8 cellular contexts compared by ENCODE assay signal in genomic region chr2:226031078-226031937, GRCh38.
DNase-seq lines count a peak whose midpoint lies in the region; ATAC-seq, FAIRE-seq and TF ChIP-seq lines count a peak whose summit lies in the region.

No MANE protein-coding gene starts in this region.

- no peaks in the 10 kb centered on the region for H3K9me3 ChIP-seq in keratinocyte (ENCODE audit: control insufficient read depth, low read depth, low read length)

- no peak for TF ChIP-seq CTCF in keratinocyte (optimal IDR thresholded peaks at IDR 0.05 in 1 of 3, IDR thresholded peaks at IDR 0.05 in 1 of 3, conservative IDR thresholded peaks at IDR 0.05 in 1 of 3; ENCODE audit: extremely low read depth in 1 of 3, insufficient read depth in 2 of 3, low read length in 3 of 3)

- no peak for FAIRE-seq in keratinocyte (lab: Jason Lieb, UNC)

- H3K36me3 Mint-ChIP-seq in IgD-negative memory B cell = no peaks in the 10 kb centered on the region
- no peaks in the 10 kb centered on the region for H3K36me3 Mint-ChIP-seq in central memory CD8-positive, alpha-beta T cell (ENCODE audit: insufficient read depth)

- peaks cover 0 to 13% (median 6%) of the 10 kb centered on the region in 3 donors for H3K4me1 Mint-ChIP-seq in IgD-negative memory B cell
- no peaks in the 10 kb centered on the region for H3K4me1 Mint-ChIP-seq in central memory CD8-positive, alpha-beta T cell

- no peaks in the 10 kb centered on the region for H3K36me3 ChIP-seq in keratinocyte (ENCODE audit: control insufficient read depth in 2 of 2, extremely low read depth in 1 of 2, insufficient read depth in 2 of 2, low read length in 2 of 2)

- peak; percentile 17 for DNase-seq in NCI-H2171 treated with DMSO at 0.1 percent for 48 hours (lab: John Stamatoyannopoulos, UW)
- DNase-seq in NCI-H2171 (lab: John Stamatoyannopoulos, UW) = no peak
- DNase-seq in SIG-M5 treated with dmso at 0.1 percent for 504 hours (lab: John Stamatoyannopoulos, UW; ENCODE audit: unreplicated experiment) = peak; percentile 78
- DNase-seq in central memory CD8-positive, alpha-beta T cell (ENCODE audit: low spot score in 2 of 2) = no peak
- no peak for DNase-seq in keratinocyte (ENCODE audit: low read depth, low spot score)
- DNase-seq in smooth muscle cell of the brain vasculature (ENCODE audit: low read depth, low spot score) = peak; percentile 51
- DNase-seq in stimulated activated naive CD4-positive, alpha-beta T cell treated with Interleukin-2 at 50 U/mL for 16 hours (lab: John Stamatoyannopoulos, UW) = no peak

- no peaks in the 10 kb centered on the region for H3K9me3 Mint-ChIP-seq in IgD-negative memory B cell
- H3K9me3 Mint-ChIP-seq in central memory CD8-positive, alpha-beta T cell = peaks cover 1% of the 10 kb centered on the region

- peak overlapping the region; percentile 80 for H3K4me2 ChIP-seq in keratinocyte (ENCODE audit: control insufficient read depth, extremely low read depth, insufficient read depth, low read depth, low read length)

- peaks cover 15% of the 10 kb centered on the region for H3K27me3 Mint-ChIP-seq in IgD-negative memory B cell
- H3K27me3 Mint-ChIP-seq in central memory CD8-positive, alpha-beta T cell = peaks cover 31% of the 10 kb centered on the region

- no peaks in the 10 kb centered on the region for H3K9me1 ChIP-seq in keratinocyte (ENCODE audit: control insufficient read depth, extremely low read depth, insufficient read depth, low read length)

- H4K20me1 ChIP-seq in keratinocyte (ENCODE audit: control insufficient read depth, extremely low read depth, insufficient read depth, low read length) = no peaks in the 10 kb centered on the region

- no peak for ATAC-seq in central memory CD8-positive, alpha-beta T cell (replicated peaks; ENCODE audit: extremely low read depth, poor library complexity, severe bottlenecking)

- H3K27ac ChIP-seq in keratinocyte (ENCODE audit: control insufficient read depth, insufficient read depth, low read length) = peak overlapping the region; percentile 13

- peak overlapping the region; percentile 37 to 69 (median 63) for H3K4me3 ChIP-seq in keratinocyte (ENCODE audit: control insufficient read depth in 2 of 3, extremely low read depth in 1 of 3, insufficient read depth in 2 of 3, low read depth in 1 of 3, low read length in 3 of 3)

- peak overlapping the region; percentile 70 to 92 (median 82) for H3K4me3 Mint-ChIP-seq in IgD-negative memory B cell
- peak overlapping the region; percentile 14 for H3K4me3 Mint-ChIP-seq in central memory CD8-positive, alpha-beta T cell

- H3K9ac ChIP-seq in keratinocyte (ENCODE audit: control insufficient read depth, extremely low read depth, insufficient read depth, low read length) = peak overlapping the region; percentile 57

- H3K4me1 ChIP-seq in keratinocyte (ENCODE audit: control insufficient read depth, extremely low read depth, insufficient read depth, low read length) = peaks cover 8% of the 10 kb centered on the region

- no peaks in the 10 kb centered on the region for H3K79me2 ChIP-seq in keratinocyte (ENCODE audit: control insufficient read depth, insufficient read depth, low read length)

- peak overlapping the region; percentile 93 for H2AFZ ChIP-seq in keratinocyte (ENCODE audit: control insufficient read depth, low read length)

- no peaks in the 10 kb centered on the region for H3K27me3 ChIP-seq in keratinocyte (ENCODE audit: control insufficient read depth, extremely low read depth, insufficient read depth, low read length)

- H3K27ac Mint-ChIP-seq in IgD-negative memory B cell = no peak overlapping the region
- H3K27ac Mint-ChIP-seq in central memory CD8-positive, alpha-beta T cell (ENCODE audit: low read depth) = no peak overlapping the region

- dilution Hi-C loops in keratinocyte (cut with MboI; ENCODE audit: extremely low pct_ligation_motif_present, low sequenced_read_pairs) = no loop called here

Comparison
In these comparisons a context has a peak if more than half of its experiments do, and no peak if none do; other contexts are left out.
1. DNase-seq: peak in NCI-H2171 treated with DMSO at 0.1 percent for 48 hours (single experiment), SIG-M5 treated with dmso at 0.1 percent for 504 hours (single experiment) and smooth muscle cell of the brain vasculature (single experiment); none in NCI-H2171 (single experiment), central memory CD8-positive, alpha-beta T cell (0 of 2), keratinocyte (single experiment) and stimulated activated naive CD4-positive, alpha-beta T cell treated with Interleukin-2 at 50 U/mL for 16 hours (single experiment).